In genomic region chr11:15670520-15671070, GRCh38 we compare ENCODE assay signal across 8 cellular contexts.
"Had no signal": no experiment of that assay in that cellular context is flagged by ENCODE, and none has a peak within 500 bp of the region (broad histone marks: within the 10 kb centered on the region; RNA-seq: fewer than 3 reads in every experiment).

No MANE protein-coding gene starts in this region.

- DNase-seq: activated B cell treated with CpG ODN at 0.5 μM for 24 hours; activated CD4-positive, alpha-beta T cell treated with anti-CD3 and anti-CD28 coated beads, Interleukin-2, amount 50 U/mL, for 1 hour; activated naive CD4-positive, alpha-beta T cell treated with anti-CD3 and anti-CD28 coated beads, Interleukin-2, amount 10 ng/mL, durations not matched to agents 7 days and 5 days; foreskin fibroblast; retina; small intestine; trophoblast cell had no signal

- ATAC-seq: left lobe of liver had no signal
